Comparison of ENCODE assay signal across 8 cellular contexts in the genomic region with DNA sequence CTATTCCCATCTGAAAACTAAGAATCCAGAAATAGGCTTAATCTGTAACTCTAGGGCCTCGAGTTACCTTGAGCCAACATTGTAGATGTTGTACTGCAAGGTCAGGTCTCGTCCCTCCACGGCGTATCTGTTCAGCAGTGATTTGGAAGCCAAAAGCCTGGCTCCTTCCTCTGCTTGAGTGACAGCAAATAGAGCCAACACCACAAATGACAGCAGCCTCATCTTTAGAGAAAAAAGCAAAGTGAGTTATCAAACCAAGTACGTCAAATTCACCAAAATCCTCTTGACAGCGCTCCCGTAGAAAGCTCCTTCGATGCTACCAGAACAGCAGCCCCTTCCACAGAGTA. TPM values are rescaled to one million over a fixed set of nuclear protein-coding genes. Genes with fewer than 3 reads are reported as not detected.
DNase-seq lines count a peak whose midpoint lies in the region; ATAC-seq and TF ChIP-seq lines count a peak whose summit lies in the region.

No MANE protein-coding gene starts in this region.

- WGBS in SK-N-SH (ENCODE audit: low lambda C conversion rate), result 15% methylated on average over 5 of the region's 8 CpGs
- 21 to 36% (median 28%) methylated on average over 5 to 8 of the region's 8 CpGs for WGBS in stomach, 5 donors

- H3K9me3 ChIP-seq in SK-N-SH (no peaks in the 10 kb centered on the region), stomach (no peaks in the 10 kb centered on the region)

- peaks cover 7 to 10% of the 10 kb centered on the region in 2 experiments; a peak in 3 of 4 replicates for H3K4me1 ChIP-seq in SK-N-SH (ENCODE audit: control insufficient read depth in 1 of 2, insufficient read depth in 2 of 2, low read depth in 1 of 2, low read length in 1 of 2)
- peaks cover 13 to 28% (median 25%) of the 10 kb centered on the region in 4 donors for H3K4me1 ChIP-seq in stomach

- no peaks in the 10 kb centered on the region for H3K9me3 Mint-ChIP-seq in activated T-helper 17 cell treated with anti-CD3 and anti-CD28 coated beads, Interleukin-2, amount 50 U/mL, for 72 hours
- no peaks in the 10 kb centered on the region for H3K9me3 Mint-ChIP-seq in immature natural killer cell

- no peaks in the 10 kb centered on the region for H3K27me3 Mint-ChIP-seq in activated T-helper 17 cell treated with anti-CD3 and anti-CD28 coated beads, Interleukin-2, amount 50 U/mL, for 72 hours
- H3K27me3 Mint-ChIP-seq in immature natural killer cell (ENCODE audit: low read depth in 3 of 3), result peaks cover under 1 to 5% (median 3%) of the 10 kb centered on the region in 3 donors

- no peak for TF ChIP-seq RAD21 in SK-N-SH (IDR thresholded peaks at IDR 0.05; ENCODE audit: low read length)

- peak overlapping the region; percentile 95 for H3K27ac Mint-ChIP-seq in activated T-helper 17 cell treated with anti-CD3 and anti-CD28 coated beads, Interleukin-2, amount 50 U/mL, for 72 hours
- H3K27ac Mint-ChIP-seq in immature natural killer cell, result peak overlapping the region; percentile 92 to 99 (median 96)

- no peak for DNase-seq in SK-N-SH
- no peak for DNase-seq in immature natural killer cell
- no peak for DNase-seq in stomach
- no peak for DNase-seq in NCI-H187 (lab: John Stamatoyannopoulos, UW)
- DNase-seq in retina, result no peak
- DNase-seq in NCI-H446 (lab: John Stamatoyannopoulos, UW), result no peak

- intact Hi-C loops in stomach (cut with DNase I; ENCODE audit: low total_unique reads), result no loop called here

- TF ChIP-seq POLR2A in stomach (IDR thresholded peaks at IDR 0.05), result no peak

- no peaks in the 10 kb centered on the region for H3K27me3 ChIP-seq in SK-N-SH (ENCODE audit: insufficient read depth)
- no peaks in the 10 kb centered on the region for H3K27me3 ChIP-seq in stomach

- H3K4me3 Mint-ChIP-seq in activated T-helper 17 cell treated with anti-CD3 and anti-CD28 coated beads, Interleukin-2, amount 50 U/mL, for 72 hours, result peak overlapping the region; percentile 98
- peak overlapping the region; percentile 98 to 99 (median 99) for H3K4me3 Mint-ChIP-seq in immature natural killer cell

- H3K9ac ChIP-seq in SK-N-SH, result peak overlapping the region; percentile 80

- peak overlapping the region; percentile 33; the same call in 1 of the 2 replicates for H2AFZ ChIP-seq in SK-N-SH (ENCODE audit: low read depth)

- peaks cover 22% of the 10 kb centered on the region for H4K20me1 ChIP-seq in SK-N-SH (ENCODE audit: insufficient read depth)

- H3K4me1 Mint-ChIP-seq in activated T-helper 17 cell treated with anti-CD3 and anti-CD28 coated beads, Interleukin-2, amount 50 U/mL, for 72 hours, result peaks cover 28% of the 10 kb centered on the region
- peaks cover 26 to 41% of the 10 kb centered on the region in 2 donors for H3K4me1 Mint-ChIP-seq in immature natural killer cell

- TF ChIP-seq CTCF in SK-N-SH (IDR thresholded peaks at IDR 0.05), result no peak
- TF ChIP-seq CTCF in stomach (IDR thresholded peaks at IDR 0.05), result no peak

- TF ChIP-seq EP300 in SK-N-SH (IDR thresholded peaks at IDR 0.05; ENCODE audit: borderline replicate concordance in 1 of 2, low read depth in 1 of 2, low read length in 1 of 2), result no peak
- no peak for TF ChIP-seq EP300 in stomach (IDR thresholded peaks at IDR 0.05)

- H3K36me3 ChIP-seq in SK-N-SH (replicated peaks in 1 of 2; ENCODE audit: control insufficient read depth in 1 of 2, insufficient read depth in 2 of 2, low read length in 1 of 2), result peaks cover 18 to 43% of the 10 kb centered on the region in 2 experiments
- peaks cover 13 to 46% (median 39%) of the 10 kb centered on the region in 4 donors for H3K36me3 ChIP-seq in stomach

- H3K4me2 ChIP-seq in SK-N-SH, result peak overlapping the region; percentile 98

- ATAC-seq in SK-N-SH treated with all-trans-retinoic acid at 6 μM for 48 hours, result no peak
- ATAC-seq in activated T-helper 17 cell treated with anti-CD3 and anti-CD28 coated beads, Interleukin-2, amount 50 U/mL, for 72 hours (replicated peaks), result no peak

- peaks cover 59% of the 10 kb centered on the region for H3K36me3 Mint-ChIP-seq in activated T-helper 17 cell treated with anti-CD3 and anti-CD28 coated beads, Interleukin-2, amount 50 U/mL, for 72 hours (ENCODE audit: low read depth)
- peaks cover 6 to 19% (median 9%) of the 10 kb centered on the region in 3 donors for H3K36me3 Mint-ChIP-seq in immature natural killer cell

- peaks cover 25% of the 10 kb centered on the region for H3F3A ChIP-seq in SK-N-SH (replicated peaks; ENCODE audit: insufficient read depth)

- peaks cover 51% of the 10 kb centered on the region for H3K79me2 ChIP-seq in SK-N-SH (ENCODE audit: insufficient read depth)

- CTCF ChIA-PET in SK-N-SH (lab: Yijun Ruan, JAX), result interaction anchor here (0.8 to 2.3 kb wide), 5 partner anchors 16 to 77 kb away, joined by 3 to 14 read pairs (median 4); no protein-coding TSS in a partner anchor

- H3K9me2 ChIP-seq in SK-N-SH, result no peaks in the 10 kb centered on the region

- H3K27ac ChIP-seq in SK-N-SH (ENCODE audit: low read depth in 2 of 2, low read length in 1 of 2), result peak overlapping the region in 1 of 2 experiments; percentile 44; a peak in 2 of 4 replicates
- peak overlapping the region; percentile 92 to 97 (median 93) for H3K27ac ChIP-seq in stomach

- POLR2A ChIA-PET in SK-N-SH (lab: Yijun Ruan, JAX), result interaction anchor here (0.6 to 1.0 kb wide), 2 partner anchors 50 to 72 kb away, joined by 3 to 4 read pairs; no protein-coding TSS in a partner anchor

- H3K4me3 ChIP-seq in SK-N-SH (ENCODE audit: low read depth in 2 of 2, low read length in 1 of 2) (peak overlapping the region; percentile 67 to 96), stomach (peak overlapping the region; percentile 84 to 90 (median 88))

TF ChIP-seq in SK-N-SH, 30 proteins besides CTCF, POLR2A, EP300 and RAD21 (continues in another document):
- TF ChIP-seq RXRA (IDR thresholded peaks at IDR 0.05; ENCODE audit: borderline replicate concordance, low read depth), result no peak

TF ChIP-seq in SK-N-SH treated with all-trans-retinoic acid at 6 μM for 48 hours, 23 proteins besides CTCF, POLR2A, EP300 and RAD21 (continues in another document):
- no peak for TF ChIP-seq ESRRG (CRISPR knock-in tag; IDR thresholded peaks at IDR 0.05)
- TF ChIP-seq, protein P1, sequence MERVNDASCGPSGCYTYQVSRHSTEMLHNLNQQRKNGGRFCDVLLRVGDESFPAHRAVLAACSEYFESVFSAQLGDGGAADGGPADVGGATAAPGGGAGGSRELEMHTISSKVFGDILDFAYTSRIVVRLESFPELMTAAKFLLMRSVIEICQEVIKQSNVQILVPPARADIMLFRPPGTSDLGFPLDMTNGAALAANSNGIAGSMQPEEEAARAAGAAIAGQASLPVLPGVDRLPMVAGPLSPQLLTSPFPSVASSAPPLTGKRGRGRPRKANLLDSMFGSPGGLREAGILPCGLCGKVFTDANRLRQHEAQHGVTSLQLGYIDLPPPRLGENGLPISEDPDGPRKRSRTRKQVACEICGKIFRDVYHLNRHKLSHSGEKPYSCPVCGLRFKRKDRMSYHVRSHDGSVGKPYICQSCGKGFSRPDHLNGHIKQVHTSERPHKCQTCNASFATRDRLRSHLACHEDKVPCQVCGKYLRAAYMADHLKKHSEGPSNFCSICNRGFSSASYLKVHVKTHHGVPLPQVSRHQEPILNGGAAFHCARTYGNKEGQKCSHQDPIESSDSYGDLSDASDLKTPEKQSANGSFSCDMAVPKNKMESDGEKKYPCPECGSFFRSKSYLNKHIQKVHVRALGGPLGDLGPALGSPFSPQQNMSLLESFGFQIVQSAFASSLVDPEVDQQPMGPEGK (CRISPR knock-in tag; IDR thresholded peaks at IDR 0.05; ENCODE audit: borderline replicate concordance), result no peak
- no peak for TF ChIP-seq TOX (CRISPR knock-in tag; IDR thresholded peaks at IDR 0.05; ENCODE audit: borderline replicate concordance)

RNA-seq across cellular contexts. Expression of a gene that starts 0.8 kb away (rescaled TPM):
- polyA plus RNA-seq in SK-N-SH (2012; rRNA removed) (1,136 and 1,763 TPM in 2 replicates), immature natural killer cell (100 to 1,000 TPM; 469 to 608 (median 563) TPM), stomach (100 to 1,000 TPM; 223 to 309 (median 242) TPM)
- 1,047 and 1,419 TPM in 2 replicates for polyA plus RNA-seq in SK-N-SH (2012; cell fraction: cytosol; rRNA removed)
- 443 and 564 TPM in 2 replicates for polyA plus RNA-seq in SK-N-SH (2012; cell fraction: nucleus; rRNA removed)
- 100 to 1,000 TPM; 194 to 208 TPM for total RNA-seq in activated T-helper 17 cell treated with anti-CD3 and anti-CD28 coated beads, Interleukin-2, amount 50 U/mL, for 72 hours
- total RNA-seq in stomach, result 100 to 1,000 TPM in 4 of 5 donors, 10 to 100 TPM in 1; 67.1 to 354 (median 216) TPM

RNA-seq across cellular contexts. Expression of a gene that starts 33.7 kb away (rescaled TPM):
- 37.0 and 45.6 TPM in 2 replicates for polyA plus RNA-seq in SK-N-SH (2012; rRNA removed)
- 24.8 and 32.5 TPM in 2 replicates for polyA plus RNA-seq in SK-N-SH (2012; cell fraction: cytosol; rRNA removed)
- 62.8 and 69.2 TPM in 2 replicates for polyA plus RNA-seq in SK-N-SH (2012; cell fraction: nucleus; rRNA removed)
- total RNA-seq in activated T-helper 17 cell treated with anti-CD3 and anti-CD28 coated beads, Interleukin-2, amount 50 U/mL, for 72 hours, result 10 to 100 TPM; 31.9 to 36.7 TPM
- 10 to 100 TPM in 1 of 3 donors, 1 to 10 TPM in 2; 5.0 to 10.8 (median 7.6) TPM for polyA plus RNA-seq in immature natural killer cell
- 10 to 100 TPM in 3 of 5 donors, 1 to 10 TPM in 2; 6.4 to 41.1 (median 14.0) TPM for total RNA-seq in stomach
- 10 to 100 TPM; 17.3 to 25.5 (median 20.6) TPM for polyA plus RNA-seq in stomach

RNA-seq across cellular contexts. Expression of a gene that starts 34.7 kb away (rescaled TPM):
- polyA plus RNA-seq in SK-N-SH (2012; rRNA removed) (184 and 230 TPM in 2 replicates), immature natural killer cell (100 to 1,000 TPM; 144 to 204 (median 160) TPM), stomach (100 to 1,000 TPM; 123 to 170 (median 158) TPM)
- polyA plus RNA-seq in SK-N-SH (2012; cell fraction: cytosol; rRNA removed), result 164 and 185 TPM in 2 replicates
- 55.1 and 103 TPM in 2 replicates for polyA plus RNA-seq in SK-N-SH (2012; cell fraction: nucleus; rRNA removed)
- total RNA-seq in activated T-helper 17 cell treated with anti-CD3 and anti-CD28 coated beads, Interleukin-2, amount 50 U/mL, for 72 hours, result 10 to 100 TPM; 39.9 to 55.6 TPM
- total RNA-seq in stomach, result 10 to 100 TPM in 3 of 5 donors, 1 to 10 TPM in 1, not detected in 1; 7.0 to 40.6 (median 21.4) TPM

RNA-seq across cellular contexts. Expression of a gene that starts 41.0 kb away (rescaled TPM):
- polyA plus RNA-seq in SK-N-SH (2012; rRNA removed) (not detected in 2 replicates), immature natural killer cell (not detected), stomach (100 to 1,000 TPM; 126 to 267 (median 168) TPM)
- 0.17 TPM in 1 of 2 replicates, not detected in the other for polyA plus RNA-seq in SK-N-SH (2012; cell fraction: cytosol; rRNA removed)
- 0.17 and 0.33 TPM in 2 replicates for polyA plus RNA-seq in SK-N-SH (2012; cell fraction: nucleus; rRNA removed)
- 1 to 10 TPM in 1 of 2 donors, under 1 TPM in 1; 0.43 to 1.2 TPM for total RNA-seq in activated T-helper 17 cell treated with anti-CD3 and anti-CD28 coated beads, Interleukin-2, amount 50 U/mL, for 72 hours
- 100 to 1,000 TPM in 3 of 5 donors, 10 to 100 TPM in 2; 36.7 to 249 (median 216) TPM for total RNA-seq in stomach

RNA-seq across cellular contexts. Expression of a gene that starts 41.6 kb away (rescaled TPM):
- polyA plus RNA-seq in SK-N-SH (2012; rRNA removed) (32.4 and 50.8 TPM in 2 replicates), immature natural killer cell (10 to 100 TPM in 2 of 3 donors, 1 to 10 TPM in 1; 7.2 to 33.5 (median 11.7) TPM), stomach (10 to 100 TPM; 20.4 to 27.6 (median 24.7) TPM)
- polyA plus RNA-seq in SK-N-SH (2012; cell fraction: cytosol; rRNA removed), result 36.5 and 37.6 TPM in 2 replicates
- polyA plus RNA-seq in SK-N-SH (2012; cell fraction: nucleus; rRNA removed), result 165 and 188 TPM in 2 replicates
- 100 to 1,000 TPM; 108 to 205 TPM for total RNA-seq in activated T-helper 17 cell treated with anti-CD3 and anti-CD28 coated beads, Interleukin-2, amount 50 U/mL, for 72 hours
- 100 to 1,000 TPM in 3 of 5 donors, 10 to 100 TPM in 2; 34.8 to 376 (median 180) TPM for total RNA-seq in stomach
